11 cellular contexts compared by ENCODE assay signal in genomic region chr17:40822132-40822812, GRCh38. TPM values are rescaled to one million over a fixed set of nuclear protein-coding genes. Genes with fewer than 3 reads are reported as not detected.
A peak's percentile ranks its signal among the peaks of the same experiment; 100 is the strongest.
DNase-seq lines count a peak whose midpoint lies in the region; ATAC-seq and TF ChIP-seq lines count a peak whose summit lies in the region.
"Had no signal": no experiment of that assay in that cellular context is flagged by ENCODE, and none has a peak within 500 bp of the region (broad histone marks: within the 10 kb centered on the region; RNA-seq: fewer than 3 reads in every experiment).

Gene KRT10, minus strand, starts transcription at chr17:40822614. Its CDS starts 29 bp downstream, at chr17:40822585.

- peaks cover 40% of the 10 kb centered on the region for H3K36me3 Mint-ChIP-seq in CD4-positive, CD25-positive, alpha-beta regulatory T cell
- H3K36me3 Mint-ChIP-seq in naive B cell (peaks cover 32 to 34% of the 10 kb centered on the region in 2 donors), GM23338 (ENCODE audit: low read depth) (peaks cover 3% of the 10 kb centered on the region; the same call in 2 of the 3 replicates)

- peak within 1 kb of the TSS in 2 of 4 donors; percentile 12 to 92 for H3K4me3 Mint-ChIP-seq in CD4-positive, CD25-positive, alpha-beta regulatory T cell
- H3K4me3 Mint-ChIP-seq in naive B cell, result peak within 1 kb of the TSS in 1 of 8 donors; percentile 27
- no peak within 1 kb of the TSS for H3K4me3 Mint-ChIP-seq in GM23338

- H3K4me1 Mint-ChIP-seq in CD4-positive, CD25-positive, alpha-beta regulatory T cell, result peaks cover 5 to 31% (median 12%) of the 10 kb centered on the region in 4 donors
- H3K4me1 Mint-ChIP-seq in naive B cell (peaks cover 13 to 19% (median 16%) of the 10 kb centered on the region in 3 donors), GM23338 (0 out of 3 replicates have a peak, but pooled peaks cover 2% of the 10 kb centered on the region)

- no peaks in the 10 kb centered on the region for H3K79me2 ChIP-seq in GM23338 (replicated peaks; ENCODE audit: insufficient read depth)

- intact Hi-C loops in transverse colon (cut with DNase I; ENCODE audit: low total_unique reads), result no loop called here

- DNase-seq in CD4-positive, CD25-positive, alpha-beta regulatory T cell, result no peak
- no peak for DNase-seq in M059J (ENCODE audit: low read depth)
- DNase-seq in naive B cell, result no peak
- DNase-seq in GM23338 (ENCODE audit: low spot score), result no peak
- no peak for DNase-seq in transverse colon
- DNase-seq in activated gamma-delta T cell (lab: John Stamatoyannopoulos, UW), result no peak
- DNase-seq: COR-L47, gastrocnemius medialis, NCI-H226 had no signal

- H3F3A ChIP-seq in GM23338 (replicated peaks; ENCODE audit: low read depth), result peaks cover 6% of the 10 kb centered on the region; the same call in 1 of the 2 replicates

- H3K4me3 ChIP-seq in CD4-positive, CD25-positive, alpha-beta regulatory T cell (ENCODE audit: low read depth, low read length), result no peak within 1 kb of the TSS
- H3K4me3 ChIP-seq in GM23338, result no peak within 1 kb of the TSS
- H3K4me3 ChIP-seq in transverse colon, result no peak within 1 kb of the TSS
- H3K4me3 ChIP-seq: gastrocnemius medialis had no signal

- peaks cover 4% of the 10 kb centered on the region for H3K36me3 ChIP-seq in CD4-positive, CD25-positive, alpha-beta regulatory T cell (ENCODE audit: control insufficient read depth, insufficient read depth, low read length)
- H3K36me3 ChIP-seq in GM23338 (ENCODE audit: insufficient read depth), result peaks cover 3% of the 10 kb centered on the region; the same call in 1 of the 2 replicates
- H3K36me3 ChIP-seq in transverse colon, result peaks cover 0 to 5% (median 0%) of the 10 kb centered on the region in 4 donors

- no peaks in the 10 kb centered on the region for H3K27me3 Mint-ChIP-seq in CD4-positive, CD25-positive, alpha-beta regulatory T cell
- H3K27me3 Mint-ChIP-seq in naive B cell (peaks cover 12 to 32% (median 24%) of the 10 kb centered on the region in 3 donors), GM23338 (ENCODE audit: insufficient read depth, low read depth, poor library complexity) (peaks cover 5% of the 10 kb centered on the region)

- WGBS in transverse colon (ENCODE audit: low coverage in 1 of 2), 2 donors, result 80 to 100% methylated on average over 4 to 7 of the region's 7 CpGs

- no peaks in the 10 kb centered on the region for H3K27me3 ChIP-seq in CD4-positive, CD25-positive, alpha-beta regulatory T cell (ENCODE audit: control insufficient read depth, insufficient read depth, low read length)
- H3K27me3 ChIP-seq in GM23338 (ENCODE audit: insufficient read depth) (peaks cover 19% of the 10 kb centered on the region; the same call in 1 of the 2 replicates), transverse colon (no peaks in the 10 kb centered on the region)
- H3K27me3 ChIP-seq: gastrocnemius medialis had no signal

- H3K27ac Mint-ChIP-seq in CD4-positive, CD25-positive, alpha-beta regulatory T cell, result no peak within 1 kb of the TSS
- H3K27ac Mint-ChIP-seq in naive B cell, result no peak within 1 kb of the TSS
- H3K27ac Mint-ChIP-seq in GM23338, result no peak within 1 kb of the TSS

- H3K9me3 ChIP-seq in CD4-positive, CD25-positive, alpha-beta regulatory T cell (ENCODE audit: control insufficient read depth in 2 of 2, low read length in 2 of 2), result no peaks in the 10 kb centered on the region
- H3K9me3 ChIP-seq in transverse colon, result no peaks in the 10 kb centered on the region
- H3K9me3 ChIP-seq: gastrocnemius medialis had no signal

- H2AFZ ChIP-seq in GM23338, result no peak within 1 kb of the TSS

- no peak for TF ChIP-seq EP300 in transverse colon (IDR thresholded peaks at IDR 0.05; ENCODE audit: low read depth)

- H3K9me3 Mint-ChIP-seq in CD4-positive, CD25-positive, alpha-beta regulatory T cell, result peaks cover 0 to 6% (median 3%) of the 10 kb centered on the region in 7 donors
- H3K9me3 Mint-ChIP-seq in naive B cell (peaks cover 0 to 13% (median 3%) of the 10 kb centered on the region in 7 donors), GM23338 (no peaks in the 10 kb centered on the region)

- TF ChIP-seq CTCF in GM23338 (conservative IDR thresholded peaks at IDR 0.05; ENCODE audit: low read depth in 2 of 2) (no peak), transverse colon (IDR thresholded peaks at IDR 0.05) (no peak)

- no peak within 1 kb of the TSS for H3K27ac ChIP-seq in CD4-positive, CD25-positive, alpha-beta regulatory T cell (ENCODE audit: insufficient read depth, low read length, poor library complexity, severe bottlenecking)
- H3K27ac ChIP-seq in GM23338 (ENCODE audit: low read depth) (no peak within 1 kb of the TSS), transverse colon (no peak within 1 kb of the TSS)

- no peaks in the 10 kb centered on the region for H3K4me1 ChIP-seq in CD4-positive, CD25-positive, alpha-beta regulatory T cell (ENCODE audit: control insufficient read depth, insufficient read depth, low read length, poor library complexity, severe bottlenecking)
- peaks cover 10% of the 10 kb centered on the region; the same call in 1 of the 2 replicates for H3K4me1 ChIP-seq in GM23338 (ENCODE audit: insufficient read depth)
- peaks cover 0 to 18% (median 5%) of the 10 kb centered on the region in 4 donors for H3K4me1 ChIP-seq in transverse colon

- TF ChIP-seq POLR2A in transverse colon (IDR thresholded peaks at IDR 0.05), result no peak

- in situ Hi-C loops in transverse colon (cut with MboI; ENCODE audit: low pct_ligation_motif_present in 1 of 4, low pct_unique_long_range_greater_than_20kb in 1 of 4, low sequenced_read_pairs in 3 of 4), result loop anchor here in 3 of 4 donors (25.0 kb wide), 2 partner anchors 515 to 840 kb away; no protein-coding TSS in a partner anchor

- ATAC-seq in CD4-positive, CD25-positive, alpha-beta regulatory T cell (ENCODE audit: low read depth in 2 of 2), result no peak
- ATAC-seq in esophagus mucosa, result peak; percentile 68
- no peak for ATAC-seq in naive B cell (ENCODE audit: low read depth in 2 of 2)
- no peak for ATAC-seq in GM23338
- ATAC-seq in GM21723 (IDR thresholded peaks at IDR 0.05; ENCODE audit: unreplicated experiment), result no peak
- ATAC-seq: gastrocnemius medialis had no signal

- no peaks in the 10 kb centered on the region for H4K20me1 ChIP-seq in GM23338 (replicated peaks; ENCODE audit: insufficient read depth)

- H3K4me2 ChIP-seq in GM23338, result no peak within 1 kb of the TSS

- peaks cover 2% of the 10 kb centered on the region; the same call in 1 of the 2 replicates for H3K9me2 ChIP-seq in GM23338 (ENCODE audit: insufficient read depth)

TF ChIP-seq in GM23338, 12 proteins besides CTCF, POLR2A, EP300 and RAD21 (continues in another document):
- no peak for TF ChIP-seq NANOG (IDR thresholded peaks at IDR 0.05; ENCODE audit: borderline replicate concordance)
- TF ChIP-seq ZNF114 (CRISPR knock-in tag; IDR thresholded peaks at IDR 0.05), result no peak
- TF ChIP-seq ETS1 (IDR thresholded peaks at IDR 0.05), result no peak
- no peak for TF ChIP-seq EZH2 (IDR thresholded peaks at IDR 0.05; ENCODE audit: low read depth, unreplicated experiment)
- TF ChIP-seq REST (IDR thresholded peaks at IDR 0.05; ENCODE audit: unreplicated experiment), result no peak
- TF ChIP-seq ZNF331 (CRISPR knock-in tag; IDR thresholded peaks at IDR 0.05; ENCODE audit: low read depth), result no peak

RNA-seq across cellular contexts. Expression of gene KRT10, which starts in this region (rescaled TPM):
- 28.1 TPM for total RNA-seq in CD4-positive, CD25-positive, alpha-beta regulatory T cell
- 100 to 1,000 TPM; 125 to 172 (median 148) TPM for polyA plus RNA-seq in CD4-positive, CD25-positive, alpha-beta regulatory T cell
- total RNA-seq in M059J (2014; rRNA removed; shearing (Covaris generic)), result 42.0 and 66.9 TPM in 2 replicates
- 50.3 TPM for total RNA-seq in esophagus mucosa
- polyA plus RNA-seq in naive B cell (ENCODE audit: low read depth in 6 of 6), result 100 to 1,000 TPM; 194 to 275 (median 232) TPM
- 7.8 and 9.6 TPM in 2 replicates for total RNA-seq in GM23338 (2014; rRNA removed; shearing (Covaris generic))
- 117 and 123 TPM in 2 replicates for polyA plus RNA-seq in GM23338 (2016; fragmentation: Nextera tagmentation; extraction: Ambion mirVana)
- 10 to 100 TPM in 2 of 4 donors, 1 to 10 TPM in 1, not detected in 1; 2.2 to 12.7 (median 11.7) TPM for total RNA-seq in transverse colon
